8 cellular contexts compared by ENCODE assay signal in the genomic region with DNA sequence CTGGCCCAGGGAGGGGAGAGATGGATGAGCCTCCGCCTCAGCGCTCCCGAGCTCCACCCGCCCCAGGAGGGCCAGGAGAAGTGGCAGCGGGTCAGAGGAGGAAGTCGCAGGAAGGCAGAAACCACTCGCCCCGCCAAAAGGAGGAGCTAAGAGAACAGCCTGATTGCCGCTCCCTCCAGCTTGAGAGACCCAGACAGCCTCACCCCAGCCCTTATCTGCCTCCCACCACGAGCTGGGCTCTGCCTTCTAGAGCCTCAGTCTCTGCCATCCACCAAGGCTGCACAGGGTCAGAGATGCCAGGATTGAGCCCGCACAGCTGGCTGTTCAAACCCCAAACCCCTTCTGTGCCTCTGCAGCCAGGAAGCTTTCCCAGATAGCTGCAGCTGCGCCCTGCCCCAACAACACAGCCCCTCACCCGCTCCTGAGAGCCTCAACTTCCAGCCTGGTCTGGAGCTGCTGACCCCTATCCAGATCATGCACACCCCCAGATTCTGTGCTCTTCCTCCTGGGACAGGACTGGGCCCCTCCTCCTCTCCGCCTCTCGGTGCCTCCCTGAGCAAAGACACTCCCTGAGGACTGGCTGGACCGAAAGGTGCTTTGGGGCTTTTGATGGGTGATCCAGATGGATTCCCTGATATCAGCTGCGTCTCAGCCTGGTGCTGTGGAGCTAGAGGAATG. TPM values are rescaled to one million over a fixed set of nuclear protein-coding genes. Genes with fewer than 3 reads are reported as not detected.
DNase-seq lines count a peak whose midpoint lies in the region; ATAC-seq and TF ChIP-seq lines count a peak whose summit lies in the region.

No MANE protein-coding gene starts in this region.

- TF ChIP-seq POLR2A in NB4 (IDR thresholded peaks at IDR 0.05; ENCODE audit: extremely low read depth, insufficient read length), result peak; percentile 35

- TF ChIP-seq CTCF in NB4 (IDR thresholded peaks at IDR 0.05; ENCODE audit: low read depth, low read length), result no peak

- ATAC-seq in GM21528 (IDR thresholded peaks at IDR 0.05; ENCODE audit: low FRiP score, unreplicated experiment), result no peak

- DNase-seq in activated gamma-delta T cell treated with Interleukin-2 at 50 U/mL for 16 hours (peak; percentile 70), activated gamma-delta T cell (lab: John Stamatoyannopoulos, UW) (no peak), NB4 (ENCODE audit: low read depth) (peak; percentile 92), T-helper 1 cell (peak; percentile 38 to 77 (median 57)), astrocyte of the hippocampus (ENCODE audit: low read depth, low spot score) (peak; percentile 43), immature natural killer cell (peak; percentile 60 to 65 (median 65))
- peak; percentile 43 to 66 for DNase-seq in stimulated activated CD4-positive, alpha-beta T cell treated with anti-CD3 and anti-CD28 coated beads, Interleukin-15, amount 100 ng/mL, for 48 hours (ENCODE audit: low read depth in 2 of 2)

- H3K4me1 Mint-ChIP-seq in immature natural killer cell, result peaks cover 45 to 46% of the 10 kb centered on the region in 2 donors

- H3K4me3 ChIP-seq in NB4 (ENCODE audit: low read depth, low read length), result peak overlapping the region; percentile 63

- H3K27ac Mint-ChIP-seq in immature natural killer cell, result peak overlapping the region; percentile 90 to 97 (median 94)

- peak overlapping the region; percentile 93 to 96 (median 95) for H3K4me3 Mint-ChIP-seq in immature natural killer cell

- peaks cover 0 to 3% (median 0%) of the 10 kb centered on the region in 3 donors for H3K27me3 Mint-ChIP-seq in immature natural killer cell (ENCODE audit: low read depth in 3 of 3)

- H3K9me3 Mint-ChIP-seq in immature natural killer cell, result no peaks in the 10 kb centered on the region

- no peaks in the 10 kb centered on the region for H3K36me3 Mint-ChIP-seq in immature natural killer cell

RNA-seq across cellular contexts. Expression of gene ATP2A3, which starts 1.0 kb away (rescaled TPM):
- 100 to 1,000 TPM in 1 of 3 donors, 10 to 100 TPM in 2; 29.6 to 116 (median 35.1) TPM for polyA plus RNA-seq in immature natural killer cell

RNA-seq across cellular contexts. Expression of gene P2RX1, which starts 49.0 kb away (rescaled TPM):
- under 1 TPM in 1 of 3 donors, not detected in 2; 0.33 TPM for polyA plus RNA-seq in immature natural killer cell
